ENCODE assay signal across 2 cellular contexts in genomic region chr12:65460076-65460475, GRCh38.
TF ChIP-seq lines count a peak whose summit lies in the region.

No MANE protein-coding gene starts in this region.

TF ChIP-seq in SK-N-SH treated with all-trans-retinoic acid at 6 μM for 48 hours, 23 proteins besides CTCF, POLR2A, EP300 and RAD21 (continued from another document):
- TF ChIP-seq PATZ1 (CRISPR knock-in tag; IDR thresholded peaks at IDR 0.05; ENCODE audit: borderline replicate concordance): no peak
- no peak for TF ChIP-seq ZNF565 (CRISPR knock-in tag; conservative IDR thresholded peaks at IDR 0.05; ENCODE audit: low read depth)
- TF ChIP-seq ZNF8 (CRISPR knock-in tag; IDR thresholded peaks at IDR 0.05): no peak
- no peak for TF ChIP-seq ZNF70 (CRISPR knock-in tag; IDR thresholded peaks at IDR 0.05)
- TF ChIP-seq TOX (CRISPR knock-in tag; IDR thresholded peaks at IDR 0.05; ENCODE audit: borderline replicate concordance): no peak

TF ChIP-seq in H1, 55 proteins besides CTCF, POLR2A, EP300 and RAD21 (continued from another document):
- no peak for TF ChIP-seq BCL11A (IDR thresholded peaks at IDR 0.05; ENCODE audit: low read depth in 2 of 2, low read length in 2 of 2)
- TF ChIP-seq TAF7 (optimal IDR thresholded peaks at IDR 0.05; ENCODE audit: borderline replicate concordance, low read depth, low read length): no peak
- TF ChIP-seq HDAC6 (IDR thresholded peaks at IDR 0.05; ENCODE audit: low read depth, low read length): no peak
- TF ChIP-seq USF2 (IDR thresholded peaks at IDR 0.05; ENCODE audit: low read length): no peak
